In genomic region chr2:55228224-55228563, GRCh38 we compare ENCODE assay signal across 12 cellular contexts. TPM values are rescaled to one million over a fixed set of nuclear protein-coding genes. Genes with fewer than 3 reads are reported as not detected.
DNase-seq lines count a peak whose midpoint lies in the region; ATAC-seq and TF ChIP-seq lines count a peak whose summit lies in the region.
"Had no signal": no experiment of that assay in that cellular context is flagged by ENCODE, and none has a peak within 500 bp of the region (broad histone marks: within the 10 kb centered on the region; RNA-seq: fewer than 3 reads in every experiment).

No MANE protein-coding gene starts in this region.

- H3K36me3 Mint-ChIP-seq in MCF 10A (ENCODE audit: insufficient read depth, unreplicated experiment) (peaks cover 30% of the 10 kb centered on the region), T-helper 17 cell (ENCODE audit: low read depth) (peaks cover 2% of the 10 kb centered on the region)

- TF ChIP-seq POLR2A in body of pancreas (IDR thresholded peaks at IDR 0.05), result no peak

- H3K79me2 ChIP-seq in mammary epithelial cell (ENCODE audit: insufficient read depth, low read length) (peaks cover 59% of the 10 kb centered on the region), hepatocyte (peaks cover 53% of the 10 kb centered on the region)

- POLR2A ChIA-PET in MCF 10A (lab: Yijun Ruan, JAX), result no interaction called here
- POLR2A ChIA-PET in RWPE1 (lab: Yijun Ruan, JAX; ENCODE audit: low non-redundant PET), result no interaction called here

- TF ChIP-seq CTCF in MCF 10A (IDR thresholded peaks at IDR 0.05; ENCODE audit: unreplicated experiment) (no peak), mammary epithelial cell (conservative IDR thresholded peaks at IDR 0.05 in 1 of 2, IDR thresholded peaks at IDR 0.05 in 1 of 2; ENCODE audit: extremely low read depth in 1 of 2, insufficient read depth in 1 of 2, low read depth in 1 of 2, low read length in 2 of 2) (no peak), hepatocyte (IDR thresholded peaks at IDR 0.05; ENCODE audit: poor library complexity) (no peak), body of pancreas (IDR thresholded peaks at IDR 0.05) (no peak), RWPE1 (conservative IDR thresholded peaks at IDR 0.05; ENCODE audit: low read depth) (no peak)

- no peak overlapping the region for H2AFZ ChIP-seq in mammary epithelial cell (ENCODE audit: low read depth, low read length)
- H2AFZ ChIP-seq in hepatocyte, result no peak overlapping the region

- peaks cover 6% of the 10 kb centered on the region for H3K4me1 ChIP-seq in mammary epithelial cell (ENCODE audit: insufficient read depth, low read length)
- H3K4me1 ChIP-seq in hepatocyte (ENCODE audit: insufficient read depth), result no peaks in the 10 kb centered on the region
- H3K4me1 ChIP-seq in thymus (ENCODE audit: control insufficient read depth, insufficient read depth, low read length), result peaks cover 12% of the 10 kb centered on the region
- peaks cover 9% of the 10 kb centered on the region for H3K4me1 ChIP-seq in body of pancreas

- BruUV-seq in MCF 10A (replicated peaks; lab: Mats Ljungman, UMichigan) (no TSS peak), mammary epithelial cell (replicated peaks; lab: Mats Ljungman, UMichigan) (no TSS peak)

- no peak for DNase-seq in MCF 10A (ENCODE audit: unreplicated experiment)
- no peak for DNase-seq in mammary epithelial cell
- no peak for DNase-seq in T-helper 17 cell
- no peak for DNase-seq in hepatocyte (ENCODE audit: low spot score)
- DNase-seq in inferior parietal cortex (ENCODE audit: extremely low spot score), result no peak
- no peak for DNase-seq in body of pancreas
- no peak for DNase-seq in RWPE1 (ENCODE audit: low spot score)
- DNase-seq: dorsolateral prefrontal cortex, mesendoderm, NCI-H1436, NCI-H524 had no signal

- H3K27ac Mint-ChIP-seq in MCF 10A (ENCODE audit: low read depth, unreplicated experiment) (peak overlapping the region; percentile 16), T-helper 17 cell (peak overlapping the region; percentile 34)

- CTCF ChIA-PET in MCF 10A (lab: Yijun Ruan, JAX), result interaction anchor here (0.9 kb wide), 1 partner anchor 177 kb away, joined by 3 read pairs; no protein-coding TSS in a partner anchor
- CTCF ChIA-PET in mammary epithelial cell (lab: Charles Lee; ENCODE audit: low non-redundant PET), result no interaction called here
- CTCF ChIA-PET in RWPE1 (lab: Yijun Ruan, JAX), result no interaction called here

- H3K9me3 Mint-ChIP-seq in MCF 10A (ENCODE audit: unreplicated experiment), result no peaks in the 10 kb centered on the region

- H3K27ac ChIP-seq in mammary epithelial cell (ENCODE audit: insufficient read depth, low read depth, low read length), result no peak overlapping the region
- peak overlapping the region; percentile 9 for H3K27ac ChIP-seq in hepatocyte
- peak overlapping the region; percentile 84 for H3K27ac ChIP-seq in thymus (ENCODE audit: low read depth)
- H3K27ac ChIP-seq in body of pancreas, result peak overlapping the region in 2 of 4 donors; percentile 33 to 52
- no peak overlapping the region for H3K27ac ChIP-seq in RWPE1

- ATAC-seq in T-helper 17 cell, result no peak
- ATAC-seq in body of pancreas, result no peak

- no peaks in the 10 kb centered on the region for H3K36me3 ChIP-seq in mammary epithelial cell (ENCODE audit: insufficient read depth, low read length)
- no peaks in the 10 kb centered on the region for H3K36me3 ChIP-seq in hepatocyte (replicated peaks; ENCODE audit: insufficient read depth, low read depth)
- peaks cover 3% of the 10 kb centered on the region for H3K36me3 ChIP-seq in thymus (ENCODE audit: control insufficient read depth, insufficient read depth)
- H3K36me3 ChIP-seq in body of pancreas (replicated peaks in 1 of 2; ENCODE audit: insufficient read depth in 1 of 2, low read depth in 2 of 2), result no peaks in the 10 kb centered on the region

- no peak overlapping the region for H3K9ac ChIP-seq in mammary epithelial cell (ENCODE audit: insufficient read depth, low read length)

- intact Hi-C loops in MCF 10A (cut with micrococcal nuclease), result no loop called here
- intact Hi-C loops in mammary epithelial cell (cut with micrococcal nuclease), result no loop called here
- intact Hi-C loops in body of pancreas (cut with DNase I), result no loop called here

- H3K9me3 ChIP-seq in mammary epithelial cell (replicated peaks; ENCODE audit: insufficient read depth, low read length) (no peaks in the 10 kb centered on the region), T-helper 17 cell (ENCODE audit: control insufficient read depth, low read length, poor library complexity, severe bottlenecking) (no peaks in the 10 kb centered on the region), hepatocyte (ENCODE audit: low read depth) (no peaks in the 10 kb centered on the region), thymus (ENCODE audit: control insufficient read depth) (no peaks in the 10 kb centered on the region), body of pancreas (no peaks in the 10 kb centered on the region)

- no peaks in the 10 kb centered on the region for H3K9me2 ChIP-seq in hepatocyte (replicated peaks; ENCODE audit: insufficient read depth)

- dilution Hi-C loops in mammary epithelial cell (cut with HindIII; ENCODE audit: low sequenced_read_pairs), result no loop called here

- H3K4me3 ChIP-seq in mammary epithelial cell (replicated peaks in 1 of 3; ENCODE audit: insufficient read depth in 1 of 3, low read depth in 2 of 3, low read length in 3 of 3) (no peak overlapping the region), hepatocyte (no peak overlapping the region), thymus (ENCODE audit: low read length) (no peak overlapping the region), body of pancreas (no peak overlapping the region)
- H3K4me3 ChIP-seq: dorsolateral prefrontal cortex had no signal

- H3K4me1 Mint-ChIP-seq in MCF 10A (ENCODE audit: insufficient read depth, unreplicated experiment), result peaks cover 31% of the 10 kb centered on the region
- peaks cover 34% of the 10 kb centered on the region for H3K4me1 Mint-ChIP-seq in T-helper 17 cell

- no peaks in the 10 kb centered on the region for H4K20me1 ChIP-seq in mammary epithelial cell (ENCODE audit: insufficient read depth, low read length)
- H4K20me1 ChIP-seq in hepatocyte (ENCODE audit: insufficient read depth, poor library complexity, severe bottlenecking), result peaks cover under 1% of the 10 kb centered on the region

- H3K27me3 Mint-ChIP-seq in MCF 10A (ENCODE audit: insufficient read depth, unreplicated experiment), result no peaks in the 10 kb centered on the region
- no peaks in the 10 kb centered on the region for H3K27me3 Mint-ChIP-seq in T-helper 17 cell

- H3K27me3 ChIP-seq in mammary epithelial cell (ENCODE audit: insufficient read depth, low read length), result no peaks in the 10 kb centered on the region
- H3K27me3 ChIP-seq in hepatocyte, result no peaks in the 10 kb centered on the region
- no peaks in the 10 kb centered on the region for H3K27me3 ChIP-seq in thymus (ENCODE audit: control insufficient read depth, insufficient read depth)
- no peaks in the 10 kb centered on the region for H3K27me3 ChIP-seq in body of pancreas
- H3K27me3 ChIP-seq: dorsolateral prefrontal cortex had no signal

- H3K4me3 Mint-ChIP-seq in MCF 10A (ENCODE audit: unreplicated experiment), result no peak overlapping the region
- peak overlapping the region; percentile 15 for H3K4me3 Mint-ChIP-seq in T-helper 17 cell

- in situ Hi-C loops in mammary epithelial cell (cut with MboI; ENCODE audit: low sequenced_read_pairs in 2 of 2), result no loop called here

- H3K4me2 ChIP-seq in mammary epithelial cell (ENCODE audit: insufficient read depth, low read depth, low read length), result no peak overlapping the region
- H3K4me2 ChIP-seq in hepatocyte, result no peak overlapping the region

RNA-seq across cellular contexts. Expression of gene CLHC1, which starts 3.9 kb away (rescaled TPM):
- 32.8 and 35.4 TPM in 2 replicates for total RNA-seq in MCF 10A (2022)
- 10 to 100 TPM in 1 of 2 donors, 1 to 10 TPM in 1; 7.7 to 17.1 TPM for total RNA-seq in mammary epithelial cell
- 2.6 TPM for polyA plus RNA-seq in mammary epithelial cell
- not detected for polyA minus RNA-seq in mammary epithelial cell
- 1 to 10 TPM; 3.5 to 7.1 TPM for total RNA-seq in T-helper 17 cell
- total RNA-seq in hepatocyte, result 7.9 and 21.1 TPM in 2 replicates
- 7.3 and 10.6 TPM in 2 replicates for polyA plus RNA-seq in hepatocyte
- polyA plus RNA-seq in thymus, result 20.1 TPM
- total RNA-seq in body of pancreas, result 10 to 100 TPM in 1 of 2 donors, 1 to 10 TPM in 1; 3.3 to 19.7 TPM

RNA-seq across cellular contexts. Expression of gene RPS27A, which starts 4.3 kb away (rescaled TPM):
- total RNA-seq in MCF 10A (2022) (1,343 and 1,536 TPM in 2 replicates), mammary epithelial cell (100 to 1,000 TPM; 572 to 897 TPM), T-helper 17 cell (1,000 to 10,000 TPM; 1,730 to 1,784 TPM), hepatocyte (1,542 and 1,777 TPM in 2 replicates), body of pancreas (100 to 1,000 TPM; 489 to 703 TPM)
- polyA plus RNA-seq in mammary epithelial cell (1,935 TPM), hepatocyte (601 and 608 TPM in 2 replicates), thymus (3,745 TPM)
- polyA minus RNA-seq in mammary epithelial cell, result 436 TPM

RNA-seq across cellular contexts. Expression of gene MTIF2, which starts 40.8 kb away (rescaled TPM):
- 58.3 and 60.7 TPM in 2 replicates for total RNA-seq in MCF 10A (2022)
- 10 to 100 TPM; 24.0 to 39.5 TPM for total RNA-seq in mammary epithelial cell
- polyA plus RNA-seq in mammary epithelial cell, result 18.2 TPM
- polyA minus RNA-seq in mammary epithelial cell, result 13.4 TPM
- total RNA-seq in T-helper 17 cell, result 10 to 100 TPM; 16.8 to 18.7 TPM
- total RNA-seq in hepatocyte, result 25.6 and 30.2 TPM in 2 replicates
- 16.5 and 17.4 TPM in 2 replicates for polyA plus RNA-seq in hepatocyte
- 29.2 TPM for polyA plus RNA-seq in thymus
- total RNA-seq in body of pancreas, result 10 to 100 TPM; 14.5 to 17.9 TPM

Comparison
In these comparisons a context has a peak if more than half of its experiments do, and no peak if none do; other contexts are left out.
1. H3K27ac ChIP-seq: peak in hepatocyte (single experiment) and thymus (single experiment); none in mammary epithelial cell (single experiment) and RWPE1 (single experiment).